In genomic region chr12:84912191-84913142, GRCh38 we compare ENCODE assay signal across 9 cellular contexts. TPM values are rescaled to one million over a fixed set of nuclear protein-coding genes. Genes with fewer than 3 reads are reported as not detected.
DNase-seq lines count a peak whose midpoint lies in the region; ATAC-seq and TF ChIP-seq lines count a peak whose summit lies in the region.
"Had no signal": no experiment of that assay in that cellular context is flagged by ENCODE, and none has a peak within 500 bp of the region (broad histone marks: within the 10 kb centered on the region; RNA-seq: fewer than 3 reads in every experiment).

SLC6A15 (minus strand) TSS chr12:84912799; CDS start chr12:84892120, 20,679 bp downstream.

- no peaks in the 10 kb centered on the region for H3K4me1 ChIP-seq in A673 (ENCODE audit: insufficient read depth, low read length, poor library complexity, severe bottlenecking)

- intact Hi-C loops in A673 (cut with micrococcal nuclease; ENCODE audit: unreplicated experiment) (no loop called here), Right ventricle myocardium inferior (cut with DNase I) (no loop called here)

- H3K9me3 Mint-ChIP-seq in activated naive CD8-positive, alpha-beta T cell treated with anti-CD3 and anti-CD28 coated beads for 36 hours, result no peaks in the 10 kb centered on the region
- no peaks in the 10 kb centered on the region for H3K9me3 Mint-ChIP-seq in osteocyte (ENCODE audit: unreplicated experiment)
- H3K9me3 Mint-ChIP-seq: dendritic cell treated with granulocyte-macrophage colony-stimulating factor and Interleukin-4, amounts not matched to agents 40 ng/mL and 50 ng/mL, for 4 days had no signal

- BruUV-seq in A673 (replicated peaks; lab: Mats Ljungman, UMichigan), result no TSS peak

- H3K9me3 ChIP-seq in A673 (ENCODE audit: low read depth, low read length, poor library complexity, severe bottlenecking), result no peaks in the 10 kb centered on the region

- peaks cover 7% of the 10 kb centered on the region for H3K27me3 ChIP-seq in A673 (replicated peaks; ENCODE audit: insufficient read depth, low read depth, low read length, poor library complexity)

- DNase-seq in A673 (ENCODE audit: low spot score), result peak; percentile 88
- peak; percentile 88 for DNase-seq in NCI-H2171 (lab: John Stamatoyannopoulos, UW)
- peak; percentile 42 for DNase-seq in activated naive CD8-positive, alpha-beta T cell treated with anti-CD3 and anti-CD28 coated beads for 36 hours
- peak; percentile 79 for DNase-seq in Right ventricle myocardium inferior (ENCODE audit: missing footprints)
- no peak for DNase-seq in osteocyte (ENCODE audit: extremely low spot score, unreplicated experiment)

- H3K4me3 ChIP-seq in A673 (ENCODE audit: low read depth, low read length, poor library complexity, severe bottlenecking), result peak within 1 kb of the TSS; percentile 52

- peaks cover 44% of the 10 kb centered on the region for H3K27me3 Mint-ChIP-seq in activated naive CD8-positive, alpha-beta T cell treated with anti-CD3 and anti-CD28 coated beads for 36 hours
- peaks cover 69% of the 10 kb centered on the region for H3K27me3 Mint-ChIP-seq in osteocyte (ENCODE audit: unreplicated experiment)

- H3K27ac ChIP-seq in A673 (ENCODE audit: low read depth, low read length, poor library complexity, severe bottlenecking), result no peak within 1 kb of the TSS

- CTCF ChIA-PET in A673 (lab: Charles Lee), result no interaction called here

- no peak within 1 kb of the TSS for H3K27ac Mint-ChIP-seq in activated naive CD8-positive, alpha-beta T cell treated with anti-CD3 and anti-CD28 coated beads for 36 hours
- H3K27ac Mint-ChIP-seq in osteocyte (ENCODE audit: unreplicated experiment), result no peak within 1 kb of the TSS
- H3K27ac Mint-ChIP-seq: dendritic cell treated with granulocyte-macrophage colony-stimulating factor and Interleukin-4, amounts not matched to agents 40 ng/mL and 50 ng/mL, for 4 days had no signal

- H3K36me3 ChIP-seq in A673 (ENCODE audit: insufficient read depth, low read length, poor library complexity, severe bottlenecking), result no peaks in the 10 kb centered on the region

- TF ChIP-seq CTCF in A673 (conservative IDR thresholded peaks at IDR 0.05; ENCODE audit: low read depth, low read length) (peak; percentile 52), osteocyte (IDR thresholded peaks at IDR 0.05) (peak; percentile 35)

- H3K36me3 Mint-ChIP-seq in activated naive CD8-positive, alpha-beta T cell treated with anti-CD3 and anti-CD28 coated beads for 36 hours, result no peaks in the 10 kb centered on the region
- H3K36me3 Mint-ChIP-seq in osteocyte (ENCODE audit: unreplicated experiment), result no peaks in the 10 kb centered on the region

- POLR2A ChIA-PET in A673 (lab: Charles Lee; ENCODE audit: low non-redundant PET), result no interaction called here

- H3K4me3 Mint-ChIP-seq in activated naive CD8-positive, alpha-beta T cell treated with anti-CD3 and anti-CD28 coated beads for 36 hours, result peak within 1 kb of the TSS; percentile 53
- peak within 1 kb of the TSS; percentile 76 for H3K4me3 Mint-ChIP-seq in osteocyte (ENCODE audit: unreplicated experiment)
- H3K4me3 Mint-ChIP-seq: dendritic cell treated with granulocyte-macrophage colony-stimulating factor and Interleukin-4, amounts not matched to agents 40 ng/mL and 50 ng/mL, for 4 days had no signal

- ATAC-seq in GM18909 (IDR thresholded peaks at IDR 0.05; ENCODE audit: poor library complexity, unreplicated experiment), result peak; percentile 59
- ATAC-seq in Right ventricle myocardium inferior, result peak; percentile 54
- no peak for ATAC-seq in HG03469 (IDR thresholded peaks at IDR 0.05; ENCODE audit: unreplicated experiment)
- ATAC-seq in GM18870 (IDR thresholded peaks at IDR 0.05; ENCODE audit: unreplicated experiment), result no peak

- peaks cover 9% of the 10 kb centered on the region for H3K4me1 Mint-ChIP-seq in activated naive CD8-positive, alpha-beta T cell treated with anti-CD3 and anti-CD28 coated beads for 36 hours
- H3K4me1 Mint-ChIP-seq in osteocyte (ENCODE audit: unreplicated experiment), result peaks cover 22% of the 10 kb centered on the region

RNA-seq across cellular contexts. Expression of gene SLC6A15, which starts in this region (rescaled TPM):
- total RNA-seq in A673 (2021) (9.2 and 11.0 TPM in 2 replicates), Right ventricle myocardium inferior (not detected), osteocyte (not detected in 2 replicates)
- total RNA-seq in activated naive CD8-positive, alpha-beta T cell treated with anti-CD3 and anti-CD28 coated beads for 36 hours, result under 1 TPM; 0.14 to 0.29 TPM

Comparison
In these comparisons a context has a peak if more than half of its experiments do, and no peak if none do; other contexts are left out.
1. Peak in DNase-seq in activated naive CD8-positive, alpha-beta T cell treated with anti-CD3 and anti-CD28 coated beads for 36 hours; RNA of the gene not detected or under 1 TPM.
2. Peak in DNase-seq and ATAC-seq in Right ventricle myocardium inferior; RNA of the gene not detected or under 1 TPM.